ENCODE assay signal across 1 cellular context in the genomic region with DNA sequence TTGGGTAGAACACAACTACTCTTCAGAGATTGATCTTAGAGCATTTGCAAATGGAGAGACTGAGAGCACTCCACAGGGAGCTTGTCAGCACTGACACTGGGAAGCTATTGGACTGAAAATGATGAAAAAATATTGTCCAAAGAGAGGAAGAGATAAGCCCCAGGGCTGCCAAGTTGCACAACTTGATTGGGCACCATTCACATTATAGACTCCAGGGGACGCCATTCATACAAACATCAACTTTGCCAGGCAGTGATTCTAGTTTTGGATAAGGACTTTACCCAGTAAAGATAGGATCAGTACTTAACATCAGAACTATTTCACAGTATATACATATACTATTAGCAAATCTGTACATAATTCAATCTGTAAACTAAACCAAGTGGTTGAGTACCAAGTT.
TF ChIP-seq lines count a peak whose summit lies in the region.

No MANE protein-coding gene starts in this region.

TF ChIP-seq in HEK293T, 16 proteins besides CTCF, POLR2A, EP300 and RAD21:
- TF ChIP-seq, protein P1, sequence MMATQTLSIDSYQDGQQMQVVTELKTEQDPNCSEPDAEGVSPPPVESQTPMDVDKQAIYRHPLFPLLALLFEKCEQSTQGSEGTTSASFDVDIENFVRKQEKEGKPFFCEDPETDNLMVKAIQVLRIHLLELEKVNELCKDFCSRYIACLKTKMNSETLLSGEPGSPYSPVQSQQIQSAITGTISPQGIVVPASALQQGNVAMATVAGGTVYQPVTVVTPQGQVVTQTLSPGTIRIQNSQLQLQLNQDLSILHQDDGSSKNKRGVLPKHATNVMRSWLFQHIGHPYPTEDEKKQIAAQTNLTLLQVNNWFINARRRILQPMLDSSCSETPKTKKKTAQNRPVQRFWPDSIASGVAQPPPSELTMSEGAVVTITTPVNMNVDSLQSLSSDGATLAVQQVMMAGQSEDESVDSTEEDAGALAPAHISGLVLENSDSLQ (IDR thresholded peaks at IDR 0.05) = no peak
- TF ChIP-seq TARDBP (IDR thresholded peaks at IDR 0.05) (no peak), FOXA1 (IDR thresholded peaks at IDR 0.05) (no peak), BHLHE40 (IDR thresholded peaks at IDR 0.05; ENCODE audit: borderline replicate concordance) (no peak), NFRKB (IDR thresholded peaks at IDR 0.05) (no peak), FOXM1 (IDR thresholded peaks at IDR 0.05; ENCODE audit: borderline replicate concordance) (no peak), ARNT (IDR thresholded peaks at IDR 0.05) (no peak), SUZ12 (IDR thresholded peaks at IDR 0.05) (no peak), ZNF384 (IDR thresholded peaks at IDR 0.05) (no peak), LEF1 (IDR thresholded peaks at IDR 0.05; ENCODE audit: borderline replicate concordance) (no peak), HDGF (IDR thresholded peaks at IDR 0.05; ENCODE audit: borderline replicate concordance) (no peak), ELF4 (IDR thresholded peaks at IDR 0.05) (no peak), FOXK2 (IDR thresholded peaks at IDR 0.05) (no peak)
TF ChIP-seq in HEK293T: peak in this region for 0.
